In genomic region chr6:113276631-113277030, GRCh38 we compare ENCODE assay signal across 22 cellular contexts.
"Had no signal": no experiment of that assay in that cellular context is flagged by ENCODE, and none has a peak within 500 bp of the region (broad histone marks: within the 10 kb centered on the region; RNA-seq: fewer than 3 reads in every experiment).

No MANE protein-coding gene starts in this region.

- H3K4me1 Mint-ChIP-seq: activated CD4-positive, alpha-beta T cell treated with anti-CD3 and anti-CD28 coated beads, Interleukin-2, amount 10 ng/mL, durations not matched to agents 7 days and 5 days; activated T-helper 17 cell treated with anti-CD3 and anti-CD28 coated beads, Interleukin-2, amount 50 U/mL, for 72 hours had no signal

- H3K4me3 Mint-ChIP-seq: activated CD4-positive, alpha-beta memory T cell treated with anti-CD3 and anti-CD28 coated beads for 36 hours; activated CD4-positive, alpha-beta T cell treated with anti-CD3 and anti-CD28 coated beads, Interleukin-2, amount 10 ng/mL, durations not matched to agents 7 days and 5 days; activated naive CD4-positive, alpha-beta T cell treated with anti-CD3 and anti-CD28 coated beads for 36 hours; activated naive CD8-positive, alpha-beta T cell; activated T-helper 17 cell treated with anti-CD3 and anti-CD28 coated beads, Interleukin-2, amount 50 U/mL, for 72 hours had no signal

- DNase-seq: activated CD4-positive, alpha-beta memory T cell treated with anti-CD3 and anti-CD28 coated beads for 36 hours; activated CD4-positive, alpha-beta T cell treated with anti-CD3 and anti-CD28 coated beads, Interleukin-2, amount 10 ng/mL, durations not matched to agents 7 days and 5 days; activated CD4-positive, CD25-positive, alpha-beta regulatory T cell; activated CD8-positive, alpha-beta memory T cell treated with anti-CD3 and anti-CD28 coated beads for 24 hours; activated gamma-delta T cell; activated naive CD4-positive, alpha-beta T cell treated with anti-CD3 and anti-CD28 coated beads for 36 hours; activated T-cell treated with anti-CD3 and anti-CD28 coated beads for 4 hours; activated T-cell treated with anti-CD3 and anti-CD28 coated beads, Interleukin-2, amount 50 U/mL, for 48 hours; brain microvascular endothelial cell; Kasumi-1; KBM-7; NCI-H1105 treated with DMSO at 0.1 percent for 48 hours; NCI-H1436 treated with DMSO at 0.1 percent for 48 hours; NCI-H187; NCI-H446; NCI-H524; PC-3; SHP77 treated with DMSO at 0.1 percent for 48 hours; T-helper 1 cell had no signal

- H3K36me3 Mint-ChIP-seq: activated CD4-positive, alpha-beta memory T cell treated with anti-CD3 and anti-CD28 coated beads for 36 hours; activated naive CD8-positive, alpha-beta T cell had no signal

- H3K27me3 ChIP-seq: brain microvascular endothelial cell had no signal

- ATAC-seq: activated T-helper 17 cell treated with anti-CD3 and anti-CD28 coated beads, Interleukin-2, amount 50 U/mL, for 72 hours; PC-3 had no signal

- H3K27ac ChIP-seq: brain microvascular endothelial cell, VCaP had no signal

- H3K9me3 Mint-ChIP-seq: activated CD4-positive, alpha-beta memory T cell treated with anti-CD3 and anti-CD28 coated beads for 36 hours; activated CD4-positive, alpha-beta T cell treated with anti-CD3 and anti-CD28 coated beads, Interleukin-2, amount 10 ng/mL, durations not matched to agents 7 days and 5 days; activated naive CD4-positive, alpha-beta T cell treated with anti-CD3 and anti-CD28 coated beads for 36 hours had no signal

- H3K27me3 Mint-ChIP-seq: activated CD4-positive, alpha-beta memory T cell treated with anti-CD3 and anti-CD28 coated beads for 36 hours; activated CD4-positive, alpha-beta T cell treated with anti-CD3 and anti-CD28 coated beads, Interleukin-2, amount 10 ng/mL, durations not matched to agents 7 days and 5 days; activated naive CD8-positive, alpha-beta T cell; activated T-helper 17 cell treated with anti-CD3 and anti-CD28 coated beads, Interleukin-2, amount 50 U/mL, for 72 hours had no signal

- H3K36me3 ChIP-seq: brain microvascular endothelial cell had no signal

- H3K27ac Mint-ChIP-seq: activated CD4-positive, alpha-beta memory T cell treated with anti-CD3 and anti-CD28 coated beads for 36 hours; activated CD4-positive, alpha-beta T cell treated with anti-CD3 and anti-CD28 coated beads, Interleukin-2, amount 10 ng/mL, durations not matched to agents 7 days and 5 days; activated naive CD4-positive, alpha-beta T cell treated with anti-CD3 and anti-CD28 coated beads for 36 hours; activated naive CD8-positive, alpha-beta T cell; activated T-helper 17 cell treated with anti-CD3 and anti-CD28 coated beads, Interleukin-2, amount 50 U/mL, for 72 hours had no signal
